Comparison of ENCODE assay signal across 19 cellular contexts in genomic region chr12:46518184-46518583, GRCh38.
A peak's percentile ranks its signal among the peaks of the same experiment; 100 is the strongest.
DNase-seq lines count a peak whose midpoint lies in the region; ATAC-seq, FAIRE-seq and TF ChIP-seq lines count a peak whose summit lies in the region.
"Had no signal": no experiment of that assay in that cellular context is flagged by ENCODE, and none has a peak within 500 bp of the region (broad histone marks: within the 10 kb centered on the region; RNA-seq: fewer than 3 reads in every experiment).

No MANE protein-coding gene starts in this region.

- no peak overlapping the region for H2AFZ ChIP-seq in HepG2 (ENCODE audit: low read length)
- H2AFZ ChIP-seq: GM23338 had no signal

- DNase-seq in HepG2 (ENCODE audit: low spot score) (no peak), right lobe of liver (no peak), chondrocyte (ENCODE audit: low spot score) (no peak), NCI-H2196 (lab: John Stamatoyannopoulos, UW; ENCODE audit: unreplicated experiment) (no peak), colonic mucosa (no peak)
- DNase-seq: activated CD4-positive, CD25-positive, alpha-beta regulatory T cell treated with anti-CD3 and anti-CD28 coated beads, Interleukin-2, amount 50 U/mL, for 72 hours; activated T-cell treated with anti-CD3 and anti-CD28 coated beads, Interleukin-2, amount 50 U/mL, for 24 hours; BE2C; head of caudate nucleus; islet precursor cell; NCI-H146; NCI-H345; occipital lobe; SHP77 treated with DMSO at 0.1 percent for 48 hours; small intestine had no signal

- in situ Hi-C loops in HepG2 (cut with HindIII; ENCODE audit: extremely low pct_ligation_motif_present, low pct_unique_long_range_greater_than_20kb): no loop called here

- H3K9me3 Mint-ChIP-seq in chondrocyte (ENCODE audit: low read depth): no peaks in the 10 kb centered on the region
- peaks cover 6% of the 10 kb centered on the region for H3K9me3 Mint-ChIP-seq in nephron
- H3K9me3 Mint-ChIP-seq: activated T-cell treated with anti-CD3 and anti-CD28 coated beads, Interleukin-2, amount 50 U/mL, for 24 hours; GM23338 had no signal

- no peak overlapping the region for H3K4me3 Mint-ChIP-seq in chondrocyte (ENCODE audit: unreplicated experiment)
- no peak overlapping the region for H3K4me3 Mint-ChIP-seq in nephron
- H3K4me3 Mint-ChIP-seq: GM23338, mesothelial cell of epicardium had no signal

- H3K4me1 Mint-ChIP-seq in chondrocyte (ENCODE audit: low read depth) (peaks cover 54% of the 10 kb centered on the region), nephron (peaks cover 33% of the 10 kb centered on the region)

- H3K36me3 ChIP-seq in HepG2 (replicated peaks in 1 of 2; ENCODE audit: control insufficient read depth in 1 of 2, insufficient read depth in 2 of 2, low read length in 2 of 2): 0 out of 5 replicates have a peak, but pooled peaks cover 0 to 1% of the 10 kb centered on the region in 2 experiments
- no peaks in the 10 kb centered on the region for H3K36me3 ChIP-seq in right lobe of liver
- no peaks in the 10 kb centered on the region for H3K36me3 ChIP-seq in colonic mucosa
- H3K36me3 ChIP-seq: BE2C had no signal

- CTCF ChIA-PET in HepG2 (lab: Yijun Ruan, JAX; ENCODE audit: low intra/inter-chr PET ratio, low total read pairs): no interaction called here

- TF ChIP-seq POLR2A in HepG2 (IDR thresholded peaks at IDR 0.05; ENCODE audit: insufficient read depth in 1 of 2, low read depth in 2 of 2, low read length in 2 of 2) (no peak), right lobe of liver (IDR thresholded peaks at IDR 0.05) (no peak)

- FAIRE-seq in HepG2 (lab: Jason Lieb, UNC): no peak
- FAIRE-seq: small intestine had no signal

- POLR2A ChIA-PET in HepG2 (lab: Yijun Ruan, JAX): no interaction called here

- peaks cover 1% of the 10 kb centered on the region for H3K36me3 Mint-ChIP-seq in chondrocyte (ENCODE audit: low read depth)
- H3K36me3 Mint-ChIP-seq in nephron (ENCODE audit: low read depth): no peaks in the 10 kb centered on the region

- BruUV-seq in HepG2 (replicated peaks; lab: Mats Ljungman, UMichigan): no TSS peak

- H3K9ac ChIP-seq in HepG2 (ENCODE audit: insufficient read depth, low read depth, low read length) (no peak overlapping the region), colonic mucosa (ENCODE audit: low read depth in 2 of 2, low read length in 2 of 2) (no peak overlapping the region)

- H3K9me3 ChIP-seq in HepG2 (ENCODE audit: low read length): no peaks in the 10 kb centered on the region
- H3K9me3 ChIP-seq in right lobe of liver: no peaks in the 10 kb centered on the region
- no peaks in the 10 kb centered on the region for H3K9me3 ChIP-seq in colonic mucosa
- H3K9me3 ChIP-seq: BE2C had no signal

- H3K4me3 ChIP-seq in HepG2 (replicated peaks in 1 of 3; ENCODE audit: insufficient read depth in 1 of 3, low read depth in 2 of 3, low read length in 3 of 3) (no peak overlapping the region), right lobe of liver (no peak overlapping the region), colonic mucosa (no peak overlapping the region)
- H3K4me3 ChIP-seq: GM23338 had no signal

- TF ChIP-seq EP300 in HepG2 (IDR thresholded peaks at IDR 0.05; ENCODE audit: low read depth in 2 of 2, low read length in 2 of 2) (no peak), HepG2 (CRISPR knock-in tag; IDR thresholded peaks at IDR 0.05; ENCODE audit: borderline replicate concordance) (no peak)

- H3K27me3 ChIP-seq in HepG2 (ENCODE audit: control insufficient read depth in 1 of 2, insufficient read depth in 2 of 2, low read length in 2 of 2) (no peaks in the 10 kb centered on the region), right lobe of liver (no peaks in the 10 kb centered on the region), colonic mucosa (no peaks in the 10 kb centered on the region)
- H3K27me3 ChIP-seq: BE2C had no signal

- H3K27me3 Mint-ChIP-seq in chondrocyte (ENCODE audit: low read depth): no peaks in the 10 kb centered on the region
- H3K27me3 Mint-ChIP-seq in nephron (ENCODE audit: low read depth): no peaks in the 10 kb centered on the region
- H3K27me3 Mint-ChIP-seq: activated T-cell treated with anti-CD3 and anti-CD28 coated beads, Interleukin-2, amount 50 U/mL, for 24 hours had no signal

- H3K4me1 ChIP-seq in HepG2 (ENCODE audit: insufficient read depth, low read length) (peaks cover 100% of the 10 kb centered on the region), right lobe of liver (no peaks in the 10 kb centered on the region), colonic mucosa (no peaks in the 10 kb centered on the region)

- H4K20me1 ChIP-seq in HepG2 (ENCODE audit: insufficient read depth, low read length): no peaks in the 10 kb centered on the region

- intact Hi-C loops in HepG2 (cut with micrococcal nuclease; ENCODE audit: unreplicated experiment): no loop called here
- intact Hi-C loops in right lobe of liver (cut with DNase I): no loop called here
- intact Hi-C loops in colonic mucosa (cut with DNase I): no loop called here

- H3K79me2 ChIP-seq in HepG2 (ENCODE audit: insufficient read depth, low read length): peaks cover 4% of the 10 kb centered on the region

- no peak for ATAC-seq in HepG2
- ATAC-seq in right lobe of liver: no peak
- ATAC-seq in HG03108 (IDR thresholded peaks at IDR 0.05; ENCODE audit: unreplicated experiment): no peak
- ATAC-seq: GM23338 had no signal

- H3K27ac Mint-ChIP-seq in chondrocyte (ENCODE audit: unreplicated experiment) (peak overlapping the region; percentile 17), nephron (peak overlapping the region; percentile 45 to 82 (median 50))
- H3K27ac Mint-ChIP-seq: GM23338, mesothelial cell of epicardium had no signal

- H3K27ac ChIP-seq in HepG2 (ENCODE audit: extremely low read length, insufficient read depth, low read length) (peak overlapping the region; percentile 48), right lobe of liver (peak overlapping the region in 1 of 3 donors; percentile 7), colonic mucosa (no peak overlapping the region)

- H3K4me2 ChIP-seq in HepG2 (ENCODE audit: low read depth, low read length): no peak overlapping the region
- H3K4me2 ChIP-seq: GM23338 had no signal

- TF ChIP-seq RAD21 in HepG2 (CRISPR knock-in tag; IDR thresholded peaks at IDR 0.05): no peak

- TF ChIP-seq CTCF in HepG2 (CRISPR knock-in tag; IDR thresholded peaks at IDR 0.05) (no peak), right lobe of liver (IDR thresholded peaks at IDR 0.05) (no peak), chondrocyte (IDR thresholded peaks at IDR 0.05) (no peak), nephron (IDR thresholded peaks at IDR 0.05; ENCODE audit: unreplicated experiment in 3 of 3) (no peak), colonic mucosa (IDR thresholded peaks at IDR 0.05) (no peak)

TF ChIP-seq in HepG2, 621 proteins besides CTCF, POLR2A, EP300 and RAD21 (continues in another document):
- TF ChIP-seq SRF (IDR thresholded peaks at IDR 0.05; ENCODE audit: low read depth, low read length): no peak
- TF ChIP-seq SOX5 (CRISPR knock-in tag; IDR thresholded peaks at IDR 0.05; ENCODE audit: borderline replicate concordance): no peak
- no peak for TF ChIP-seq BATF2 (CRISPR knock-in tag; IDR thresholded peaks at IDR 0.05)
- TF ChIP-seq LRRFIP1 (CRISPR knock-in tag; conservative IDR thresholded peaks at IDR 0.05): no peak
- TF ChIP-seq ZNF124 (CRISPR knock-in tag; IDR thresholded peaks at IDR 0.05): no peak
- TF ChIP-seq MEIS1 (CRISPR knock-in tag; IDR thresholded peaks at IDR 0.05; ENCODE audit: borderline replicate concordance): no peak
